Comparison of ENCODE assay signal across 24 cellular contexts in the genomic region with DNA sequence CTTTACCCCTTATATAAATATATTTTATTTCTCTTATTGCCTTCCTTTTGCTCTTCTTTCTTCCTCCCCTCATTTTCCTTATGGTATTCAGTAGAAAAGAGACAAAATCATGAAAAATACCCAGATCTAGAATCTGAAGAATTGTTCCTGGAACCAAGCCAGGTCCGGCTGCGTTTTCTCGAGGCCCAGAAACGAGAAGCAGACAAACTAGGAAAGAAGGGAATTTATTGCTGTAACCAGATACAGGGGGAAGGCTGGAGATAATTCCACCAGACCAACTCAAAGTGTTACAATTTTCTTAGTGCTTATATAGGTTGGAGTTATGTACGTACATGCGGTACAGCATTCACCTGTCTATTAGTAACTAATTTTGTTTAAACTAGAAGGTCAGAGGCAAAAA.
"Had no signal": no experiment of that assay in that cellular context is flagged by ENCODE, and none has a peak within 500 bp of the region (broad histone marks: within the 10 kb centered on the region; RNA-seq: fewer than 3 reads in every experiment).

No MANE protein-coding gene starts in this region.

- H3K27ac ChIP-seq: ascending aorta, body of pancreas, SJSA1 had no signal

- H3K4me1 ChIP-seq: ascending aorta, body of pancreas, SJSA1 had no signal

- H3K36me3 ChIP-seq: ascending aorta, SJSA1 had no signal

- H3K4me3 ChIP-seq: ascending aorta, body of pancreas, K562, SJSA1 had no signal

- DNase-seq: activated CD4-positive, alpha-beta T cell treated with anti-CD3 and anti-CD28 coated beads for 4 hours; activated CD8-positive, alpha-beta memory T cell treated with anti-CD3 and anti-CD28 coated beads, Interleukin-2, amount 50 U/mL, for 48 hours; activated CD8-positive, alpha-beta T cell treated with anti-CD3 and anti-CD28 coated beads, Interleukin-2, amount 10 ng/mL, durations not matched to agents 7 days and 5 days; activated effector memory CD4-positive, alpha-beta T cell treated with Interleukin-2 at 50 U/mL for 16 hours; activated naive CD4-positive, alpha-beta T cell; activated T-cell treated with anti-CD3 and anti-CD28 coated beads, Interleukin-2, amount 50 U/mL, for 1 hour; amniotic stem cell; body of pancreas; Karpas-422; NCI-H1105 treated with DMSO at 0.1 percent for 48 hours; NCI-H1436 treated with DMSO at 0.1 percent for 48 hours; NCI-H187 treated with DMSO at 0.1 percent for 48 hours; NCI-H2107; NCI-H345; NCI-H510A; NCI-H526 treated with DMSO at 0.1 percent for 48 hours; NCI-H82; RPMI8226; SHP77 had no signal

- ATAC-seq: activated CD4-positive, CD25-positive, alpha-beta regulatory T cell treated with anti-CD3 and anti-CD28 coated beads, Interleukin-2, amount 50 U/mL, for 24 hours; activated CD8-positive, alpha-beta T cell treated with anti-CD3 and anti-CD28 coated beads, Interleukin-2, amount 10 ng/mL, durations not matched to agents 7 days and 5 days; body of pancreas; K562; Panc1 had no signal

- H3K9me3 ChIP-seq: ascending aorta, body of pancreas, SJSA1 had no signal

- H3K27me3 ChIP-seq: ascending aorta, body of pancreas, SJSA1 had no signal
